In genomic region chr7:84617265-84618030, GRCh38 we compare ENCODE assay signal across 31 cellular contexts.
"Had no signal": no experiment of that assay in that cellular context is flagged by ENCODE, and none has a peak within 500 bp of the region (broad histone marks: within the 10 kb centered on the region; RNA-seq: fewer than 3 reads in every experiment).

No MANE protein-coding gene starts in this region.

- H3K4me3 Mint-ChIP-seq: activated CD4-positive, alpha-beta T cell treated with anti-CD3 and anti-CD28 coated beads for 36 hours; activated CD8-positive, alpha-beta memory T cell treated with anti-CD3 and anti-CD28 coated beads, Interleukin-2, amount 10 ng/mL, durations not matched to agents 7 days and 5 days; activated CD8-positive, alpha-beta T cell treated with anti-CD3 and anti-CD28 coated beads, Interleukin-2, amount 10 ng/mL, durations not matched to agents 7 days and 5 days; activated naive CD4-positive, alpha-beta T cell treated with anti-CD3 and anti-CD28 coated beads, Interleukin-2, amount 50 U/mL, for 24 hours; activated naive CD8-positive, alpha-beta T cell treated with anti-CD3 and anti-CD28 coated beads, Interleukin-2, amount 50 U/mL, for 24 hours; central memory CD8-positive, alpha-beta T cell; natural killer cell treated with Interleukin-12 subunit alpha and Interleukin-12 subunit beta and Interleukin-15 and Interleukin-18, amount 100 ng/mL, for 72 hours; stimulated activated effector memory CD8-positive, alpha-beta T cell treated with anti-CD3 and anti-CD28 coated beads, Interleukin-12 subunit alpha, Interleukin-12 subunit beta, amount 100 ng/mL, for 72 hours; stimulated activated naive CD8-positive, alpha-beta T cell treated with anti-CD3 and anti-CD28 coated beads, Interleukin-15, Interleukin-2, amounts not matched to agents 100 ng/mL and 50 ng/mL, for 24 hours had no signal

- H3K27ac Mint-ChIP-seq: activated CD4-positive, alpha-beta T cell treated with anti-CD3 and anti-CD28 coated beads for 36 hours; activated CD8-positive, alpha-beta memory T cell treated with anti-CD3 and anti-CD28 coated beads, Interleukin-2, amount 10 ng/mL, durations not matched to agents 7 days and 5 days; activated CD8-positive, alpha-beta T cell treated with anti-CD3 and anti-CD28 coated beads, Interleukin-2, amount 10 ng/mL, durations not matched to agents 7 days and 5 days; activated naive CD4-positive, alpha-beta T cell treated with anti-CD3 and anti-CD28 coated beads, Interleukin-2, amount 50 U/mL, for 24 hours; activated naive CD8-positive, alpha-beta T cell treated with anti-CD3 and anti-CD28 coated beads, Interleukin-2, amount 50 U/mL, for 24 hours; activated T-helper 2 cell treated with anti-CD3 and anti-CD28 coated beads, Interferon-gamma antibody, Interleukin-2, Interleukin-4, amounts not matched to agents 10 μg/mL and 5 μg/mL and 100 μg/mL, durations not matched to agents 14 hours and 24 hours and 36 hours; natural killer cell treated with Interleukin-12 subunit alpha and Interleukin-12 subunit beta and Interleukin-15 and Interleukin-18, amount 100 ng/mL, for 72 hours; stimulated activated effector memory CD8-positive, alpha-beta T cell treated with anti-CD3 and anti-CD28 coated beads, Interleukin-12 subunit alpha, Interleukin-12 subunit beta, amount 100 ng/mL, for 72 hours; stimulated activated naive CD8-positive, alpha-beta T cell treated with anti-CD3 and anti-CD28 coated beads, Interleukin-15, Interleukin-2, amounts not matched to agents 100 ng/mL and 50 ng/mL, for 24 hours had no signal

- H3K36me3 Mint-ChIP-seq: activated CD8-positive, alpha-beta memory T cell treated with anti-CD3 and anti-CD28 coated beads, Interleukin-2, amount 10 ng/mL, durations not matched to agents 7 days and 5 days; activated naive CD4-positive, alpha-beta T cell treated with anti-CD3 and anti-CD28 coated beads, Interleukin-2, amount 50 U/mL, for 24 hours; stimulated activated effector memory CD8-positive, alpha-beta T cell treated with anti-CD3 and anti-CD28 coated beads, Interleukin-12 subunit alpha, Interleukin-12 subunit beta, amount 100 ng/mL, for 72 hours had no signal

- H3K4me1 Mint-ChIP-seq: activated CD4-positive, alpha-beta T cell treated with anti-CD3 and anti-CD28 coated beads for 36 hours; activated CD8-positive, alpha-beta memory T cell treated with anti-CD3 and anti-CD28 coated beads, Interleukin-2, amount 10 ng/mL, durations not matched to agents 7 days and 5 days; activated naive CD4-positive, alpha-beta T cell treated with anti-CD3 and anti-CD28 coated beads, Interleukin-2, amount 50 U/mL, for 24 hours; activated naive CD8-positive, alpha-beta T cell treated with anti-CD3 and anti-CD28 coated beads, Interleukin-2, amount 50 U/mL, for 24 hours; central memory CD8-positive, alpha-beta T cell; stimulated activated effector memory CD8-positive, alpha-beta T cell treated with anti-CD3 and anti-CD28 coated beads, Interleukin-12 subunit alpha, Interleukin-12 subunit beta, amount 100 ng/mL, for 72 hours had no signal

- H3K9me3 Mint-ChIP-seq: activated naive CD4-positive, alpha-beta T cell treated with anti-CD3 and anti-CD28 coated beads, Interleukin-2, amount 50 U/mL, for 24 hours; activated naive CD8-positive, alpha-beta T cell treated with anti-CD3 and anti-CD28 coated beads, Interleukin-2, amount 50 U/mL, for 24 hours; activated T-helper 2 cell treated with anti-CD3 and anti-CD28 coated beads, Interferon-gamma antibody, Interleukin-2, Interleukin-4, amounts not matched to agents 10 μg/mL and 5 μg/mL and 100 μg/mL, durations not matched to agents 14 hours and 24 hours and 36 hours; stimulated activated naive CD8-positive, alpha-beta T cell treated with anti-CD3 and anti-CD28 coated beads, Interleukin-15, Interleukin-2, amounts not matched to agents 100 ng/mL and 50 ng/mL, for 24 hours had no signal

- H3K79me2 ChIP-seq: hepatocyte had no signal

- H3K27me3 ChIP-seq: gastrocnemius medialis, hepatocyte, neutrophil, pancreas, sigmoid colon, thyroid gland, upper lobe of left lung, vagina had no signal

- H3K4me1 ChIP-seq: gastrocnemius medialis, pancreas, psoas muscle, sigmoid colon, thyroid gland, upper lobe of left lung, vagina had no signal

- H3K9me3 ChIP-seq: gastrocnemius medialis, mucosa of descending colon, neutrophil, pancreas, psoas muscle, sigmoid colon, thyroid gland, upper lobe of left lung, vagina had no signal

- H3K4me3 ChIP-seq: gastrocnemius medialis, hepatocyte, mucosa of descending colon, pancreas, psoas muscle, sigmoid colon, thyroid gland, upper lobe of left lung, vagina had no signal

- H3K27ac ChIP-seq: gastrocnemius medialis, hepatocyte, neutrophil, pancreas, psoas muscle, sigmoid colon, thyroid gland, upper lobe of left lung, vagina had no signal

- ATAC-seq: activated CD4-positive, alpha-beta T cell treated with anti-CD3 and anti-CD28 coated beads for 36 hours; activated CD8-positive, alpha-beta memory T cell treated with anti-CD3 and anti-CD28 coated beads, Interleukin-2, amount 10 ng/mL, durations not matched to agents 7 days and 5 days; activated CD8-positive, alpha-beta T cell treated with anti-CD3 and anti-CD28 coated beads, Interleukin-2, amount 10 ng/mL, durations not matched to agents 7 days and 5 days; activated naive CD8-positive, alpha-beta T cell treated with anti-CD3 and anti-CD28 coated beads, Interleukin-2, amount 50 U/mL, for 24 hours; gastrocnemius medialis; left cardiac atrium; left ventricle myocardium superior; mucosa of descending colon; natural killer cell treated with Interleukin-12 subunit alpha and Interleukin-12 subunit beta and Interleukin-15 and Interleukin-18, amount 100 ng/mL, for 72 hours; pancreas; psoas muscle; stimulated activated effector memory CD8-positive, alpha-beta T cell treated with anti-CD3 and anti-CD28 coated beads, Interleukin-12 subunit alpha, Interleukin-12 subunit beta, amount 100 ng/mL, for 72 hours had no signal

- H3K4me2 ChIP-seq: hepatocyte had no signal

- H2AFZ ChIP-seq: hepatocyte had no signal

- H3K36me3 ChIP-seq: gastrocnemius medialis, neutrophil, pancreas, sigmoid colon, thyroid gland, upper lobe of left lung, vagina had no signal

- DNase-seq: activated CD4-positive, alpha-beta T cell treated with anti-CD3 and anti-CD28 coated beads for 36 hours; activated CD4-positive, CD25-positive, alpha-beta regulatory T cell; activated CD8-positive, alpha-beta memory T cell treated with anti-CD3 and anti-CD28 coated beads, Interleukin-2, amount 10 ng/mL, durations not matched to agents 7 days and 5 days; activated CD8-positive, alpha-beta T cell treated with anti-CD3 and anti-CD28 coated beads, Interleukin-2, amount 10 ng/mL, durations not matched to agents 7 days and 5 days; activated naive CD8-positive, alpha-beta T cell treated with anti-CD3 and anti-CD28 coated beads, Interleukin-2, amount 50 U/mL, for 24 hours; activated T-cell treated with anti-CD3 and anti-CD28 coated beads, Interleukin-2, amount 50 U/mL, for 48 hours; amygdala; dermis blood vessel endothelial cell; effector CD4-positive, alpha-beta T cell; gastrocnemius medialis; islet precursor cell; left cardiac atrium; left ventricle myocardium superior; mucosa of descending colon; pancreas; psoas muscle; small intestine; stimulated activated CD4-positive, alpha-beta T cell treated with anti-CD3 and anti-CD28 coated beads, Interleukin-4, amount 100 ng/mL, for 24 hours; substantia nigra; thyroid gland; upper lobe of left lung had no signal

- H3K27me3 Mint-ChIP-seq: activated CD4-positive, alpha-beta T cell treated with anti-CD3 and anti-CD28 coated beads for 36 hours; activated CD8-positive, alpha-beta memory T cell treated with anti-CD3 and anti-CD28 coated beads, Interleukin-2, amount 10 ng/mL, durations not matched to agents 7 days and 5 days; activated naive CD4-positive, alpha-beta T cell treated with anti-CD3 and anti-CD28 coated beads, Interleukin-2, amount 50 U/mL, for 24 hours; activated naive CD8-positive, alpha-beta T cell treated with anti-CD3 and anti-CD28 coated beads, Interleukin-2, amount 50 U/mL, for 24 hours; central memory CD8-positive, alpha-beta T cell; natural killer cell treated with Interleukin-12 subunit alpha and Interleukin-12 subunit beta and Interleukin-15 and Interleukin-18, amount 100 ng/mL, for 72 hours; stimulated activated naive CD8-positive, alpha-beta T cell treated with anti-CD3 and anti-CD28 coated beads, Interleukin-15, Interleukin-2, amounts not matched to agents 100 ng/mL and 50 ng/mL, for 24 hours had no signal
